ENCODE assay signal across 8 cellular contexts in genomic region chr3:18847583-18848197, GRCh38.
DNase-seq lines count a peak whose midpoint lies in the region; ATAC-seq and TF ChIP-seq lines count a peak whose summit lies in the region.

No MANE protein-coding gene starts in this region.

- DNase-seq in NCI-H526 treated with DMSO at 0.1 percent for 48 hours (lab: John Stamatoyannopoulos, UW) (peak; percentile 6), kidney tubule cell (ENCODE audit: low spot score) (peak; percentile 10), NCI-H1048 (lab: John Stamatoyannopoulos, UW) (no peak), tibial artery (no peak)
- no peak for DNase-seq in activated CD4-positive, alpha-beta memory T cell treated with anti-CD3 and anti-CD28 coated beads, Interleukin-2, amount 10 ng/mL, durations not matched to agents 7 days and 5 days

- peaks cover 6% of the 10 kb centered on the region for H3K4me1 Mint-ChIP-seq in activated CD4-positive, alpha-beta memory T cell treated with anti-CD3 and anti-CD28 coated beads, Interleukin-2, amount 10 ng/mL, durations not matched to agents 7 days and 5 days

- no peaks in the 10 kb centered on the region for H3K36me3 Mint-ChIP-seq in activated CD4-positive, alpha-beta memory T cell treated with anti-CD3 and anti-CD28 coated beads, Interleukin-2, amount 10 ng/mL, durations not matched to agents 7 days and 5 days (ENCODE audit: low read depth)

- H3K27ac ChIP-seq in tibial artery, result no peak overlapping the region

- no peak overlapping the region for H3K4me3 ChIP-seq in tibial artery

- no peaks in the 10 kb centered on the region for H3K9me3 Mint-ChIP-seq in activated CD4-positive, alpha-beta memory T cell treated with anti-CD3 and anti-CD28 coated beads, Interleukin-2, amount 10 ng/mL, durations not matched to agents 7 days and 5 days

- H3K27me3 ChIP-seq in tibial artery, result no peaks in the 10 kb centered on the region

- H3K4me1 ChIP-seq in tibial artery, result peaks cover 0 to 12% (median 4%) of the 10 kb centered on the region in 4 donors

- intact Hi-C loops in tibial artery (cut with DNase I; ENCODE audit: low total_unique reads), result no loop called here

- no peaks in the 10 kb centered on the region for H3K9me3 ChIP-seq in tibial artery

- CTCF ChIA-PET in activated CD4-positive, alpha-beta memory T cell treated with anti-CD3 and anti-CD28 coated beads, Interleukin-2, amount 10 ng/mL, durations not matched to agents 7 days and 5 days (lab: Charles Lee), result interaction anchor here (1.6 to 1.8 kb wide), 3 partner anchors 15 to 142 kb away, joined by 4 to 17 read pairs (median 5); no protein-coding TSS in a partner anchor

- H3K27ac Mint-ChIP-seq in activated CD4-positive, alpha-beta memory T cell treated with anti-CD3 and anti-CD28 coated beads, Interleukin-2, amount 10 ng/mL, durations not matched to agents 7 days and 5 days, result no peak overlapping the region

- POLR2A ChIA-PET in activated CD4-positive, alpha-beta memory T cell treated with anti-CD3 and anti-CD28 coated beads, Interleukin-2, amount 10 ng/mL, durations not matched to agents 7 days and 5 days (lab: Charles Lee), result no interaction called here

- TF ChIP-seq CTCF in GM12872 (IDR thresholded peaks at IDR 0.05; ENCODE audit: insufficient read depth, low read depth, low read length), result peak; percentile 35; the same call in 1 of the 3 replicates
- TF ChIP-seq CTCF in tibial artery (IDR thresholded peaks at IDR 0.05), result no peak

- H3K27me3 Mint-ChIP-seq in activated CD4-positive, alpha-beta memory T cell treated with anti-CD3 and anti-CD28 coated beads, Interleukin-2, amount 10 ng/mL, durations not matched to agents 7 days and 5 days, result no peaks in the 10 kb centered on the region

- ATAC-seq in GM21528 (IDR thresholded peaks at IDR 0.05; ENCODE audit: low FRiP score, unreplicated experiment) (peak; percentile 71), HG02884 (IDR thresholded peaks at IDR 0.05; ENCODE audit: unreplicated experiment) (no peak)

- no peak overlapping the region for H3K4me3 Mint-ChIP-seq in activated CD4-positive, alpha-beta memory T cell treated with anti-CD3 and anti-CD28 coated beads, Interleukin-2, amount 10 ng/mL, durations not matched to agents 7 days and 5 days

- H3K36me3 ChIP-seq in tibial artery, result no peaks in the 10 kb centered on the region

Comparison
In these comparisons a context has a peak if more than half of its experiments do, and no peak if none do; other contexts are left out.
1. DNase-seq: peak in NCI-H526 treated with DMSO at 0.1 percent for 48 hours (single experiment) and kidney tubule cell (single experiment); none in NCI-H1048 (single experiment), activated CD4-positive, alpha-beta memory T cell treated with anti-CD3 and anti-CD28 coated beads, Interleukin-2, amount 10 ng/mL, durations not matched to agents 7 days and 5 days (single experiment) and tibial artery (0 of 2).